Comparison of ENCODE assay signal across 12 cellular contexts in the genomic region with DNA sequence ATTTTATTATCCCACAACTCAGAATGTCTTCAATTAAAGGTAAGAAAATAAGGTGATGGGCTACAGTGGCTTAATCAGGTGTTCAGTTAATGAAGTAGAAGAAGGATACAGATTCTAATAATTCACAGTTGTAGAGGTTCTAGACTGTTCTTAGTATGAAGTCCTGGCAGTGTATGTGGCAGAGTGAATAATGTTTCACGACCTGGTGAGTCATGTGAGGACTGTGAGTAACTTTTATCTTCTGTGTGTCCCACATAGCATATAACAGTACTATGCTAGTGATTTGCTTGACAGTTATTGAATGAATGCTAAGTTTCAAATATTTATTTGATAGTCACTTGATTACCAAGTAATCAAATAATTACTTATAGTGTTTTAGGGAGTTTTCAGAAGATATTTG. TPM values are rescaled to one million over a fixed set of nuclear protein-coding genes. Genes with fewer than 3 reads are reported as not detected.
DNase-seq lines count a peak whose midpoint lies in the region; ATAC-seq and TF ChIP-seq lines count a peak whose summit lies in the region.
"Had no signal": no experiment of that assay in that cellular context is flagged by ENCODE, and none has a peak within 500 bp of the region (broad histone marks: within the 10 kb centered on the region; RNA-seq: fewer than 3 reads in every experiment).

No MANE protein-coding gene starts in this region.

- peaks cover 2% of the 10 kb centered on the region for H3K4me1 Mint-ChIP-seq in T-helper 17 cell
- H3K4me1 Mint-ChIP-seq: brain had no signal

- no peak for ATAC-seq in T-helper 17 cell
- no peak for ATAC-seq in GM19395 (IDR thresholded peaks at IDR 0.05; ENCODE audit: unreplicated experiment)

- no peaks in the 10 kb centered on the region for H3K9me3 ChIP-seq in T-helper 17 cell (ENCODE audit: control insufficient read depth, low read length, poor library complexity, severe bottlenecking)

- H3K27ac Mint-ChIP-seq in T-helper 17 cell, result peak overlapping the region; percentile 3

- TF ChIP-seq CTCF in fibroblast of the aortic adventitia (IDR thresholded peaks at IDR 0.05; ENCODE audit: insufficient read depth, low read length), result no peak

- H3K36me3 Mint-ChIP-seq in T-helper 17 cell (ENCODE audit: low read depth), result no peaks in the 10 kb centered on the region

- H3K4me3 ChIP-seq in fibroblast of the aortic adventitia (ENCODE audit: low read depth, low read length), result no peak overlapping the region

- peak; percentile 36 for DNase-seq in A172 (ENCODE audit: low spot score)
- peak; percentile 69 for DNase-seq in EL
- DNase-seq in T-helper 17 cell, result no peak
- peak; percentile 66 for DNase-seq in fibroblast of the aortic adventitia (ENCODE audit: low read depth)
- no peak for DNase-seq in NCI-H345 treated with DMSO at 0.1 percent for 48 hours (lab: John Stamatoyannopoulos, UW; ENCODE audit: unreplicated experiment)
- DNase-seq in UCSD-AML1 (lab: John Stamatoyannopoulos, UW; ENCODE audit: unreplicated experiment), result no peak
- no peak for DNase-seq in activated effector memory CD4-positive, alpha-beta T cell treated with anti-CD3 and anti-CD28 coated beads, Interleukin-2, amount 50 U/mL, for 16 hours
- DNase-seq: NCI-H2029; RPMI8226; stimulated activated CD8-positive, alpha-beta memory T cell treated with anti-CD3 and anti-CD28 coated beads, Interleukin-4, amount 100 ng/mL, for 48 hours had no signal

- H3K27me3 Mint-ChIP-seq in T-helper 17 cell, result no peaks in the 10 kb centered on the region
- H3K27me3 Mint-ChIP-seq: brain had no signal

- H3K4me3 Mint-ChIP-seq in T-helper 17 cell, result no peak overlapping the region
- H3K4me3 Mint-ChIP-seq: brain had no signal

RNA-seq across cellular contexts. Expression of gene SLC16A4, which starts 20.0 kb away (rescaled TPM):
- total RNA-seq in A172 (2014; rRNA removed; shearing (Covaris generic)), result 31.0 and 35.0 TPM in 2 replicates
- total RNA-seq in T-helper 17 cell (under 1 TPM; 0.20 to 0.29 TPM), fibroblast of the aortic adventitia (ENCODE audit: low replicate concordance) (36.8 and 71.9 TPM in 2 replicates)

RNA-seq across cellular contexts. Expression of gene RBM15, which starts 31.6 kb away (rescaled TPM):
- 25.9 and 27.6 TPM in 2 replicates for total RNA-seq in A172 (2014; rRNA removed; shearing (Covaris generic))
- total RNA-seq in T-helper 17 cell (10 to 100 TPM; 40.5 to 45.2 TPM), fibroblast of the aortic adventitia (ENCODE audit: low replicate concordance) (23.1 and 43.9 TPM in 2 replicates)

RNA-seq across cellular contexts. Expression of gene LAMTOR5, which starts 36.7 kb away (rescaled TPM):
- total RNA-seq in A172 (2014; rRNA removed; shearing (Covaris generic)), result 158 and 166 TPM in 2 replicates
- 10 to 100 TPM; 78.2 to 79.1 TPM for total RNA-seq in T-helper 17 cell
- total RNA-seq in fibroblast of the aortic adventitia (ENCODE audit: low replicate concordance), result 43.3 and 96.5 TPM in 2 replicates

Comparison
In these comparisons a context has a peak if more than half of its experiments do, and no peak if none do; other contexts are left out.
1. DNase-seq: peak in A172 (single experiment), EL (single experiment) and fibroblast of the aortic adventitia (single experiment); none in T-helper 17 cell (0 of 3), NCI-H345 treated with DMSO at 0.1 percent for 48 hours (single experiment), UCSD-AML1 (single experiment) and activated effector memory CD4-positive, alpha-beta T cell treated with anti-CD3 and anti-CD28 coated beads, Interleukin-2, amount 50 U/mL, for 16 hours (single experiment).
2. RNA of gene SLC16A4, which starts 20.0 kb away (total RNA-seq): 36.8 to 71.9 TPM in fibroblast of the aortic adventitia and 31.0 to 35.0 TPM in A172; 0.20 to 0.29 TPM in T-helper 17 cell; every median in the first group is over 10 times any median in the second.